Comparison of ENCODE assay signal across 11 cellular contexts in the genomic region with DNA sequence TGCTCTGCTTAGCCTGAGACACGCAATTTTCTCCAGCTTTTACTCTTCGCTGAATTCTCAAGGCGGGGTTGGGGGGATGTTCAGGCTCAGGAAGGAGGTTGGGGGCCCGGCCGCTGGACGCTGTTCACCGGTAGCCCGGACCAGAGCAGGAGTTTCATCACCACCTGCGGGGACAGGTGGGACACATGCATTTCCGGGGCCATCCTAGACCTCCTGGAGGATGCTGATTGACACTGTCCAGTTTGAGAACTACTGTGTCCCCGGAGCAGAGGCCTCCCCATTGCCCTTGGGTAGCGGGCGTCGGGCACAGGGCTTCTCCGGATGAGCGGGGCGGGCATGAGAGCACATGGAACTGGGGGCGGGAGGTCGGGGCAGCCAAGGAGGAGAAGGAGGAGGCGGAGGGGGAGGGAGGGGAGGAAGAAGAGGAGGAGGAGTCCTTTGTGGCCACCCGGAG.
DNase-seq lines count a peak whose midpoint lies in the region; ATAC-seq and TF ChIP-seq lines count a peak whose summit lies in the region.
"Had no signal": no experiment of that assay in that cellular context is flagged by ENCODE, and none has a peak within 500 bp of the region (broad histone marks: within the 10 kb centered on the region; RNA-seq: fewer than 3 reads in every experiment).

No MANE protein-coding gene starts in this region.

- TF ChIP-seq POLR2A in sigmoid colon (IDR thresholded peaks at IDR 0.05), result no peak

- H3K36me3 ChIP-seq in sigmoid colon, result no peaks in the 10 kb centered on the region
- H3K36me3 ChIP-seq: SJCRH30 had no signal

- H3K36me3 Mint-ChIP-seq in glutamatergic neuron (ENCODE audit: unreplicated experiment), result peaks cover 6% of the 10 kb centered on the region

- H3K27ac ChIP-seq in sigmoid colon, result no peak overlapping the region
- H3K27ac ChIP-seq: 22Rv1, SJCRH30 had no signal

- no peak for TF ChIP-seq EP300 in sigmoid colon (IDR thresholded peaks at IDR 0.05)

- intact Hi-C loops in sigmoid colon (cut with DNase I), result no loop called here

- peaks cover 22% of the 10 kb centered on the region for H3K27me3 Mint-ChIP-seq in glutamatergic neuron (ENCODE audit: unreplicated experiment)

- TF ChIP-seq CTCF in glutamatergic neuron (IDR thresholded peaks at IDR 0.05; ENCODE audit: partially characterized antibody, unreplicated experiment) (no peak), sigmoid colon (IDR thresholded peaks at IDR 0.05) (no peak)

- no peaks in the 10 kb centered on the region for H3K9me3 ChIP-seq in sigmoid colon

- H3K27me3 ChIP-seq in sigmoid colon, result peaks cover 16 to 64% (median 55%) of the 10 kb centered on the region in 3 donors
- H3K27me3 ChIP-seq: SJCRH30 had no signal

- peak overlapping the region in 3 of 4 donors; percentile 3 to 35 (median 28) for H3K4me3 ChIP-seq in sigmoid colon

- no peak for ATAC-seq in GM19397 (IDR thresholded peaks at IDR 0.05; ENCODE audit: unreplicated experiment)

- no peak overlapping the region for H3K27ac Mint-ChIP-seq in glutamatergic neuron (ENCODE audit: unreplicated experiment)

- H3K4me3 Mint-ChIP-seq in glutamatergic neuron (ENCODE audit: unreplicated experiment), result peak overlapping the region; percentile 48

- H3K4me1 ChIP-seq in sigmoid colon, result peaks cover 0 to 24% (median 20%) of the 10 kb centered on the region in 4 donors
- H3K4me1 ChIP-seq: SJCRH30 had no signal

- 18 to 20% methylated on average over 21 of the region's 21 CpGs for WGBS in sigmoid colon, 2 donors

- peaks cover 9% of the 10 kb centered on the region for H3K4me1 Mint-ChIP-seq in glutamatergic neuron (ENCODE audit: low read depth, unreplicated experiment)

- peaks cover 6% of the 10 kb centered on the region for H3K9me3 Mint-ChIP-seq in glutamatergic neuron (ENCODE audit: unreplicated experiment)

- DNase-seq in NCI-H1092 treated with DMSO at 0.1 percent for 48 hours (lab: John Stamatoyannopoulos, UW) (peak; percentile 10), NCI-H1092 (lab: John Stamatoyannopoulos, UW) (no peak), NCI-H2171 (lab: John Stamatoyannopoulos, UW) (peak; percentile 33), glutamatergic neuron (no peak), sigmoid colon (no peak), H4 (ENCODE audit: low spot score) (no peak), NCI-H524 (lab: John Stamatoyannopoulos, UW) (no peak)
- DNase-seq: SJCRH30, small intestine had no signal

Comparison
In these comparisons a context has a peak if more than half of its experiments do, and no peak if none do; other contexts are left out.
1. DNase-seq: peak in NCI-H1092 treated with DMSO at 0.1 percent for 48 hours (single experiment) and NCI-H2171 (single experiment); none in NCI-H1092 (single experiment), glutamatergic neuron (single experiment), sigmoid colon (single experiment), H4 (single experiment) and NCI-H524 (0 of 2).